Comparison of ENCODE assay signal across 2 cellular contexts in genomic region chr3:50635066-50635465, GRCh38.
TF ChIP-seq lines count a peak whose summit lies in the region.

No MANE protein-coding gene starts in this region.

TF ChIP-seq in HepG2, 621 proteins besides CTCF, POLR2A, EP300 and RAD21:
- peak; percentile 47 for TF ChIP-seq ZFP36 (IDR thresholded peaks at IDR 0.05; ENCODE audit: borderline replicate concordance, low read depth, low read length, partially characterized antibody)
- no peak for TF ChIP-seq ZNF652 (CRISPR knock-in tag; IDR thresholded peaks at IDR 0.05; ENCODE audit: borderline replicate concordance, low read depth)

TF ChIP-seq in K562, 482 proteins besides CTCF, POLR2A, EP300 and RAD21:
- TF ChIP-seq RBM25 (IDR thresholded peaks at IDR 0.05; ENCODE audit: low read depth, low read length, severe bottlenecking) (peak; percentile 34), U2AF2 (optimal IDR thresholded peaks at IDR 0.05; ENCODE audit: low read depth, low read length) (no peak), ZNF232 (CRISPR knock-in tag; IDR thresholded peaks at IDR 0.05) (no peak), ZFP36 (IDR thresholded peaks at IDR 0.05; ENCODE audit: low read depth, low read length, partially characterized antibody) (peak; percentile 94)
